In genomic region chr1:160208179-160209040, GRCh38 we compare ENCODE assay signal across 11 cellular contexts. TPM values are rescaled to one million over a fixed set of nuclear protein-coding genes. Genes with fewer than 3 reads are reported as not detected.
A peak's percentile ranks its signal among the peaks of the same experiment; 100 is the strongest.
DNase-seq lines count a peak whose midpoint lies in the region; ATAC-seq, FAIRE-seq and TF ChIP-seq lines count a peak whose summit lies in the region.
"Had no signal": no experiment of that assay in that cellular context is flagged by ENCODE, and none has a peak within 500 bp of the region (broad histone marks: within the 10 kb centered on the region; RNA-seq: fewer than 3 reads in every experiment).

No MANE protein-coding gene starts in this region.

- peaks cover 31% of the 10 kb centered on the region for H3K36me3 Mint-ChIP-seq in activated T-cell treated with anti-CD3 and anti-CD28 coated beads, Interleukin-2, amount 50 U/mL, for 4 hours (ENCODE audit: insufficient read depth)
- H3K36me3 Mint-ChIP-seq in astrocyte (ENCODE audit: low read depth, unreplicated experiment), result peaks cover 43% of the 10 kb centered on the region

- intact Hi-C loops in thyroid gland (cut with DNase I), result no loop called here

- peak overlapping the region; percentile 0 for H3K4me3 Mint-ChIP-seq in activated T-cell treated with anti-CD3 and anti-CD28 coated beads, Interleukin-2, amount 50 U/mL, for 4 hours
- H3K4me3 Mint-ChIP-seq in astrocyte (ENCODE audit: unreplicated experiment), result peak overlapping the region; percentile 88

- H3K23ac ChIP-seq in mesendoderm (ENCODE audit: low read length), result no peak overlapping the region

- no peak overlapping the region for H4K8ac ChIP-seq in mesendoderm (ENCODE audit: low read depth, low read length)

- WGBS in mesendoderm (ENCODE audit: extremely low coverage, insufficient coverage, low lambda C conversion rate), result no CpG with 5 or more reads among the region's 8 CpGs
- WGBS in thyroid gland, 2 donors, result 65 to 72% methylated on average over 8 of the region's 8 CpGs

- H3K79me1 ChIP-seq in mesendoderm (ENCODE audit: low read length), result peaks cover 35% of the 10 kb centered on the region

- H3K36me3 ChIP-seq in astrocyte (ENCODE audit: insufficient read depth, low read length), result peaks cover 34% of the 10 kb centered on the region
- peaks cover 14% of the 10 kb centered on the region for H3K36me3 ChIP-seq in mesendoderm (ENCODE audit: control insufficient read depth, insufficient read depth, low read length)
- peaks cover 14 to 21% of the 10 kb centered on the region in 2 donors for H3K36me3 ChIP-seq in thyroid gland

- peak overlapping the region; percentile 43 for H3K56ac ChIP-seq in mesendoderm (ENCODE audit: low read length)

- no peak overlapping the region for H2AK5ac ChIP-seq in mesendoderm (ENCODE audit: low read length)

- H3K79me2 ChIP-seq in astrocyte (ENCODE audit: insufficient read depth, low read length) (peaks cover 62% of the 10 kb centered on the region), mesendoderm (ENCODE audit: control insufficient read depth, insufficient read depth, low read length) (peaks cover 53% of the 10 kb centered on the region)

- H3K9ac ChIP-seq in astrocyte (ENCODE audit: low read length) (peak overlapping the region; percentile 99), mesendoderm (ENCODE audit: low read length) (peak overlapping the region; percentile 1)

- DNase-seq in activated T-cell treated with anti-CD3 and anti-CD28 coated beads, Interleukin-2, amount 50 U/mL, for 4 hours, result no peak
- no peak for DNase-seq in activated T-cell treated with anti-CD3 and anti-CD28 coated beads for 4 hours
- DNase-seq in astrocyte (ENCODE audit: low read depth), result no peak
- DNase-seq in mesendoderm, result no peak
- DNase-seq in thyroid gland, result no peak
- no peak for DNase-seq in urothelium cell line (ENCODE audit: low spot score)
- DNase-seq in HTR-8/SVneo (ENCODE audit: insufficient read length, low spot score), result no peak
- no peak for DNase-seq in stimulated activated CD4-positive, alpha-beta T cell treated with anti-CD3 and anti-CD28 coated beads, Interleukin-12 subunit alpha, Interleukin-12 subunit beta, amount 100 ng/mL, for 4 hours

- H2BK120ac ChIP-seq in mesendoderm (ENCODE audit: low read depth, low read length), result no peak overlapping the region

- no peak overlapping the region for H2BK5ac ChIP-seq in mesendoderm (ENCODE audit: low read length)

- no peak overlapping the region for H4K5ac ChIP-seq in mesendoderm (ENCODE audit: low read length)

- no peak for TF ChIP-seq POLR2A in thyroid gland (IDR thresholded peaks at IDR 0.05)

- no peak overlapping the region for H2BK15ac ChIP-seq in mesendoderm (replicated peaks; ENCODE audit: low read depth)

- no peaks in the 10 kb centered on the region for H3K9me3 ChIP-seq in astrocyte (ENCODE audit: insufficient read depth, low read depth, low read length)
- no peaks in the 10 kb centered on the region for H3K9me3 ChIP-seq in thyroid gland
- H3K9me3 ChIP-seq: Peyer's patch had no signal

- H3K4me1 ChIP-seq in astrocyte (ENCODE audit: insufficient read depth, low read length), result peaks cover 51% of the 10 kb centered on the region
- peaks cover 25% of the 10 kb centered on the region for H3K4me1 ChIP-seq in mesendoderm (ENCODE audit: control insufficient read depth, low read depth, low read length)
- peaks cover 31 to 57% of the 10 kb centered on the region in 2 donors for H3K4me1 ChIP-seq in thyroid gland

- H2AFZ ChIP-seq in astrocyte (ENCODE audit: low read depth, low read length), result no peak overlapping the region

- H3K4me2 ChIP-seq in astrocyte (ENCODE audit: low read length), result peak overlapping the region; percentile 93
- no peak overlapping the region for H3K4me2 ChIP-seq in mesendoderm (ENCODE audit: low read length)

- peak overlapping the region; percentile 84 for H3K27ac Mint-ChIP-seq in astrocyte (ENCODE audit: unreplicated experiment)

- H3K4me1 Mint-ChIP-seq in activated T-cell treated with anti-CD3 and anti-CD28 coated beads, Interleukin-2, amount 50 U/mL, for 4 hours (ENCODE audit: low read depth), result peaks cover 43% of the 10 kb centered on the region
- H3K4me1 Mint-ChIP-seq in astrocyte (ENCODE audit: low read depth, unreplicated experiment), result peaks cover 72% of the 10 kb centered on the region

- H4K20me1 ChIP-seq in astrocyte (ENCODE audit: insufficient read depth, low read length), result peaks cover 68% of the 10 kb centered on the region

- H3K27me3 ChIP-seq in astrocyte (ENCODE audit: insufficient read depth, low read length) (no peaks in the 10 kb centered on the region), mesendoderm (ENCODE audit: insufficient read depth, low read length, poor library complexity) (no peaks in the 10 kb centered on the region), thyroid gland (no peaks in the 10 kb centered on the region)
- H3K27me3 ChIP-seq: Peyer's patch had no signal

- H3K18ac ChIP-seq in mesendoderm (ENCODE audit: low read length), result no peak overlapping the region

- no peak for FAIRE-seq in astrocyte (lab: Jason Lieb, UNC)
- no peak for FAIRE-seq in urothelium cell line (lab: Jason Lieb, UNC)
- FAIRE-seq in HTR-8/SVneo (lab: Jason Lieb, UNC), result no peak
- FAIRE-seq: GM18507 had no signal

- H3K4me3 ChIP-seq in astrocyte (ENCODE audit: insufficient read depth, low read depth, low read length) (no peak overlapping the region), mesendoderm (ENCODE audit: low read length) (no peak overlapping the region), thyroid gland (replicated peaks in 1 of 3) (no peak overlapping the region)
- H3K4me3 ChIP-seq: Peyer's patch had no signal

- H3K4ac ChIP-seq in mesendoderm (ENCODE audit: low read depth, low read length), result no peak overlapping the region

- TF ChIP-seq CTCF in astrocyte (IDR thresholded peaks at IDR 0.05; ENCODE audit: insufficient read depth, low read depth, low read length) (no peak), thyroid gland (IDR thresholded peaks at IDR 0.05) (no peak)

- H3K27ac ChIP-seq in astrocyte (ENCODE audit: low read depth, low read length), result peak overlapping the region; percentile 36
- no peak overlapping the region for H3K27ac ChIP-seq in mesendoderm (ENCODE audit: low read depth, low read length)
- H3K27ac ChIP-seq in thyroid gland, result peak overlapping the region in 2 of 3 donors; percentile 32 to 87

- no peak for ATAC-seq in activated T-cell treated with anti-CD3 and anti-CD28 coated beads, Interleukin-2, amount 50 U/mL, for 4 hours

- no peaks in the 10 kb centered on the region for H3K27me3 Mint-ChIP-seq in activated T-cell treated with anti-CD3 and anti-CD28 coated beads, Interleukin-2, amount 50 U/mL, for 4 hours (ENCODE audit: low read depth)
- H3K27me3 Mint-ChIP-seq in astrocyte (ENCODE audit: low read depth, unreplicated experiment), result no peaks in the 10 kb centered on the region

- no peaks in the 10 kb centered on the region for H3K9me3 Mint-ChIP-seq in activated T-cell treated with anti-CD3 and anti-CD28 coated beads, Interleukin-2, amount 50 U/mL, for 4 hours
- H3K9me3 Mint-ChIP-seq in astrocyte (ENCODE audit: unreplicated experiment), result no peaks in the 10 kb centered on the region

RNA-seq across cellular contexts. Expression of gene PEA15, which starts 3.2 kb away (rescaled TPM):
- 10 to 100 TPM; 83.2 to 99.6 (median 83.7) TPM for total RNA-seq in activated T-cell treated with anti-CD3 and anti-CD28 coated beads, Interleukin-2, amount 50 U/mL, for 4 hours
- total RNA-seq in astrocyte, result 374 and 470 TPM in 2 replicates
- polyA plus RNA-seq in mesendoderm (2013, experiment 1 of 2), result 260 TPM
- polyA plus RNA-seq in mesendoderm (2013, experiment 2 of 2), result 272 TPM
- total RNA-seq in thyroid gland, result 10 to 100 TPM; 47.9 to 68.5 (median 50.2) TPM

RNA-seq across cellular contexts. Expression of gene CASQ1, which starts 18.0 kb away (rescaled TPM):
- total RNA-seq in activated T-cell treated with anti-CD3 and anti-CD28 coated beads, Interleukin-2, amount 50 U/mL, for 4 hours, result not detected
- total RNA-seq in astrocyte, result 1.7 and 2.1 TPM in 2 replicates
- 2.6 TPM for polyA plus RNA-seq in mesendoderm (2013, experiment 1 of 2)
- polyA plus RNA-seq in mesendoderm (2013, experiment 2 of 2), result 2.5 TPM
- total RNA-seq in thyroid gland, result not detected
- total RNA-seq: M059J had no signal

RNA-seq across cellular contexts. Expression of gene DCAF8, which starts 53.9 kb away (rescaled TPM):
- 10 to 100 TPM; 64.4 to 68.4 (median 65.0) TPM for total RNA-seq in activated T-cell treated with anti-CD3 and anti-CD28 coated beads, Interleukin-2, amount 50 U/mL, for 4 hours
- total RNA-seq in astrocyte (107 and 127 TPM in 2 replicates), thyroid gland (100 to 1,000 TPM; 221 to 239 (median 228) TPM)
- 50.4 TPM for polyA plus RNA-seq in mesendoderm (2013, experiment 1 of 2)
- polyA plus RNA-seq in mesendoderm (2013, experiment 2 of 2), result 50.1 TPM

RNA-seq across cellular contexts. Expression of gene ATP1A4, which starts 57.0 kb away (rescaled TPM):
- total RNA-seq in activated T-cell treated with anti-CD3 and anti-CD28 coated beads, Interleukin-2, amount 50 U/mL, for 4 hours, result not detected
- total RNA-seq in astrocyte (not detected in 2 replicates), thyroid gland (not detected)
- 0.56 TPM for polyA plus RNA-seq in mesendoderm (2013, experiment 1 of 2)
- polyA plus RNA-seq in mesendoderm (2013, experiment 2 of 2), result 0.42 TPM
- total RNA-seq: M059J had no signal
